ENCODE assay signal across 8 cellular contexts in the genomic region with DNA sequence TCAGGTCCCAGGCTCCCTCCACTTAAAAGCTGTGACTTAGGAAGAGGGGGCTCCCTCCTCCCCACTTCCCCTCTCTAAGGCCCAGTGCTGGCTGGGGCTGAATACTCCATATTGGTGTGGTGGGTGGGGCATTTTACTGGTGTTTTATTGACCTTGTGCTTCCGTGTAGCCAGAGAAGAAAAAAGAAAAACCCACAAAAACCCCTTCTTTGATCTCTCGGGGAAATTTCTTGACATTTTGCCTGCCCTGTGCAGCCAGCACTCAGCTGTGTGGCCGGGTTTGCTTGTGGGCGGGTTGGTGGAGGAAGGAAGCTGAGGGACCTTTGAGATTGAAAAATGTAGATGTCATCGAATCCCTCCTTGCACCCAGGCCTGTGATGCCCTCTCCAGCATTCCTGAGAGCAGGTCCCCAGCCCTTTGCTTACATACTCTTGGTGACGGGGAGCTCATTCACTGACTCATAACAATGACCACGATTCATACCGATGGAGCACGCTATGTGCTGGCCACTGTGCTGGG. TPM values are rescaled to one million over a fixed set of nuclear protein-coding genes. Genes with fewer than 3 reads are reported as not detected.
A peak's percentile ranks its signal among the peaks of the same experiment; 100 is the strongest.
DNase-seq lines count a peak whose midpoint lies in the region; ATAC-seq lines count a peak whose summit lies in the region.

No MANE protein-coding gene starts in this region.

- DNase-seq in activated T-cell treated with anti-CD3 and anti-CD28 coated beads, Interleukin-2, amount 50 U/mL, for 24 hours = peak; percentile 55
- DNase-seq in stimulated activated CD4-positive, alpha-beta T cell treated with anti-CD3 and anti-CD28 coated beads, Interleukin-1b, Interleukin-23, amount 100 ng/mL, for 48 hours = peak; percentile 43
- no peak for DNase-seq in cerebellum (ENCODE audit: low spot score)

- ATAC-seq in GM18868 (IDR thresholded peaks at IDR 0.05; ENCODE audit: unreplicated experiment) (peak; percentile 53), HG03460 (IDR thresholded peaks at IDR 0.05; ENCODE audit: unreplicated experiment) (peak; percentile 63), GM19328 (IDR thresholded peaks at IDR 0.05; ENCODE audit: unreplicated experiment) (no peak), GM19351 (IDR thresholded peaks at IDR 0.05; ENCODE audit: unreplicated experiment) (no peak), HG03565 (IDR thresholded peaks at IDR 0.05; ENCODE audit: unreplicated experiment) (no peak)

- peaks cover 50% of the 10 kb centered on the region for H3K4me1 Mint-ChIP-seq in activated T-cell treated with anti-CD3 and anti-CD28 coated beads, Interleukin-2, amount 50 U/mL, for 24 hours (ENCODE audit: low read depth)

- H3K27me3 Mint-ChIP-seq in activated T-cell treated with anti-CD3 and anti-CD28 coated beads, Interleukin-2, amount 50 U/mL, for 24 hours = no peaks in the 10 kb centered on the region

- peaks cover 48% of the 10 kb centered on the region for H3K36me3 Mint-ChIP-seq in activated T-cell treated with anti-CD3 and anti-CD28 coated beads, Interleukin-2, amount 50 U/mL, for 24 hours (ENCODE audit: low read depth)

- H3K4me3 Mint-ChIP-seq in activated T-cell treated with anti-CD3 and anti-CD28 coated beads, Interleukin-2, amount 50 U/mL, for 24 hours = peak overlapping the region; percentile 44

- peak overlapping the region; percentile 89 for H3K27ac Mint-ChIP-seq in activated T-cell treated with anti-CD3 and anti-CD28 coated beads, Interleukin-2, amount 50 U/mL, for 24 hours

- H3K9me3 Mint-ChIP-seq in activated T-cell treated with anti-CD3 and anti-CD28 coated beads, Interleukin-2, amount 50 U/mL, for 24 hours = peaks cover 16% of the 10 kb centered on the region

RNA-seq across cellular contexts. Expression of gene TNFRSF8, which starts 24.8 kb away (rescaled TPM):
- 0.54 TPM for total RNA-seq in cerebellum

Comparison
In these comparisons a context has a peak if more than half of its experiments do, and no peak if none do; other contexts are left out.
1. ATAC-seq: peak in GM18868 (single experiment) and HG03460 (single experiment); none in GM19328 (single experiment), GM19351 (single experiment) and HG03565 (single experiment).